In genomic region chr18:13726972-13727331, GRCh38 we compare ENCODE assay signal across 1 cellular context.
TF ChIP-seq lines count a peak whose summit lies in the region.

No MANE protein-coding gene starts in this region.

TF ChIP-seq in H1, 55 proteins besides CTCF, POLR2A, EP300 and RAD21 (continued from another document):
- no peak for TF ChIP-seq ATF2 (IDR thresholded peaks at IDR 0.05; ENCODE audit: low read length)
- no peak for TF ChIP-seq FOSL1 (IDR thresholded peaks at IDR 0.05; ENCODE audit: insufficient read depth, low read depth, low read length)
